ENCODE assay signal across 13 cellular contexts in genomic region chr2:199509401-199509800, GRCh38. TPM values are rescaled to one million over a fixed set of nuclear protein-coding genes. Genes with fewer than 3 reads are reported as not detected.
DNase-seq lines count a peak whose midpoint lies in the region; ATAC-seq and TF ChIP-seq lines count a peak whose summit lies in the region.
"Had no signal": no experiment of that assay in that cellular context is flagged by ENCODE, and none has a peak within 500 bp of the region (broad histone marks: within the 10 kb centered on the region; RNA-seq: fewer than 3 reads in every experiment).

No MANE protein-coding gene starts in this region.

- peaks cover 6 to 24% (median 20%) of the 10 kb centered on the region in 5 donors for H3K27me3 Mint-ChIP-seq in naive thymus-derived CD8-positive, alpha-beta T cell

- POLR2A ChIA-PET in naive thymus-derived CD8-positive, alpha-beta T cell (lab: Charles Lee) = no interaction called here

- H3K36me3 ChIP-seq in gastroesophageal sphincter = no peaks in the 10 kb centered on the region
- H3K36me3 ChIP-seq: WERI-Rb-1 had no signal

- no peaks in the 10 kb centered on the region for H3K9me3 Mint-ChIP-seq in naive thymus-derived CD8-positive, alpha-beta T cell

- intact Hi-C loops in Right ventricle myocardium inferior (cut with DNase I) = no loop called here

- peaks cover 17% of the 10 kb centered on the region for H3K27me3 ChIP-seq in gastroesophageal sphincter

- H3K4me1 Mint-ChIP-seq in naive thymus-derived CD8-positive, alpha-beta T cell = no peaks in the 10 kb centered on the region

- H3K27ac ChIP-seq in gastroesophageal sphincter = no peak overlapping the region
- H3K27ac ChIP-seq: dorsolateral prefrontal cortex, WERI-Rb-1 had no signal

- H3K9me3 ChIP-seq in gastroesophageal sphincter = no peaks in the 10 kb centered on the region

- H3K4me3 ChIP-seq in gastroesophageal sphincter = no peak overlapping the region
- H3K4me3 ChIP-seq: dorsolateral prefrontal cortex had no signal

- H3K4me3 Mint-ChIP-seq in naive thymus-derived CD8-positive, alpha-beta T cell = no peak overlapping the region

- WGBS in gastroesophageal sphincter (ENCODE audit: low coverage in 1 of 2), 2 donors = 67 to 90% methylated on average over 1 of the region's 1 CpG

- H3K27ac Mint-ChIP-seq in naive thymus-derived CD8-positive, alpha-beta T cell = no peak overlapping the region

- no peaks in the 10 kb centered on the region for H3K36me3 Mint-ChIP-seq in naive thymus-derived CD8-positive, alpha-beta T cell

- no peaks in the 10 kb centered on the region for H3K4me1 ChIP-seq in gastroesophageal sphincter

- DNase-seq in Right ventricle myocardium inferior (ENCODE audit: missing footprints) = no peak
- no peak for DNase-seq in naive thymus-derived CD8-positive, alpha-beta T cell
- DNase-seq in T1000 (lab: John Stamatoyannopoulos, UW) = no peak
- DNase-seq: activated gamma-delta T cell, dorsolateral prefrontal cortex, MM.1S, small intestine, WERI-Rb-1 had no signal

- TF ChIP-seq CTCF in gastroesophageal sphincter (IDR thresholded peaks at IDR 0.05) = no peak

- ATAC-seq in GM19023 (IDR thresholded peaks at IDR 0.05; ENCODE audit: unreplicated experiment) (peak; percentile 83), GM21717 (IDR thresholded peaks at IDR 0.05; ENCODE audit: unreplicated experiment) (peak; percentile 94), HG03060 (IDR thresholded peaks at IDR 0.05; ENCODE audit: low read depth, unreplicated experiment) (peak; percentile 68), HG03571 (IDR thresholded peaks at IDR 0.05; ENCODE audit: unreplicated experiment) (peak; percentile 69), gastroesophageal sphincter (no peak), Right ventricle myocardium inferior (no peak)
- no peak for ATAC-seq in naive thymus-derived CD8-positive, alpha-beta T cell

- TF ChIP-seq EP300 in gastroesophageal sphincter (IDR thresholded peaks at IDR 0.05) = no peak

- TF ChIP-seq POLR2A in gastroesophageal sphincter (IDR thresholded peaks at IDR 0.05) = no peak

RNA-seq across cellular contexts. Expression of gene SATB2, which starts 51.7 kb away (rescaled TPM):
- total RNA-seq in gastroesophageal sphincter = 1 to 10 TPM; 2.2 to 6.7 (median 3.4) TPM
- 1.1 TPM for total RNA-seq in Right ventricle myocardium inferior
- total RNA-seq in naive thymus-derived CD8-positive, alpha-beta T cell = under 1 TPM; 0.49 to 0.74 TPM
- polyA plus RNA-seq in naive thymus-derived CD8-positive, alpha-beta T cell = under 1 TPM in 2 of 3 donors, not detected in 1; 0.02 to 0.43 TPM

Comparison
In these comparisons a context has a peak if more than half of its experiments do, and no peak if none do; other contexts are left out.
1. ATAC-seq: peak in GM19023 (single experiment), GM21717 (single experiment), HG03060 (single experiment) and HG03571 (single experiment); none in gastroesophageal sphincter (single experiment), Right ventricle myocardium inferior (single experiment) and naive thymus-derived CD8-positive, alpha-beta T cell (0 of 2).